14 cellular contexts compared by ENCODE assay signal in genomic region chr15:66679657-66680108, GRCh38. TPM values are rescaled to one million over a fixed set of nuclear protein-coding genes. Genes with fewer than 3 reads are reported as not detected.
DNase-seq lines count a peak whose midpoint lies in the region; ATAC-seq and TF ChIP-seq lines count a peak whose summit lies in the region.
"Had no signal": no experiment of that assay in that cellular context is flagged by ENCODE, and none has a peak within 500 bp of the region (broad histone marks: within the 10 kb centered on the region; RNA-seq: fewer than 3 reads in every experiment).

No MANE protein-coding gene starts in this region.

- H3K27me3 Mint-ChIP-seq in glutamatergic neuron (ENCODE audit: unreplicated experiment), result peaks cover 10% of the 10 kb centered on the region

- H2AFZ ChIP-seq in mesenchymal stem cell (ENCODE audit: low read depth, low read length), result peak overlapping the region; percentile 65

- H3K9ac ChIP-seq in NT2/D1 (ENCODE audit: insufficient read length, low read depth) (peak overlapping the region; percentile 53), mesenchymal stem cell (ENCODE audit: low read length) (no peak overlapping the region)

- peak overlapping the region; percentile 89 for H4K8ac ChIP-seq in mesenchymal stem cell (ENCODE audit: low read length)

- H2BK15ac ChIP-seq in mesenchymal stem cell (ENCODE audit: low read depth, poor library complexity, severe bottlenecking), result peak overlapping the region; percentile 93

- H3K14ac ChIP-seq in mesenchymal stem cell (ENCODE audit: low read length in 2 of 2), result peak overlapping the region in 1 of 2 experiments; percentile 81

- peak overlapping the region; percentile 92 to 99 for H3K18ac ChIP-seq in mesenchymal stem cell (ENCODE audit: low read depth in 1 of 2, low read length in 2 of 2)

- H3K9me3 Mint-ChIP-seq in glutamatergic neuron (ENCODE audit: unreplicated experiment), result peaks cover 7% of the 10 kb centered on the region

- DNase-seq in BE2C (peak; percentile 95), NT2/D1 (ENCODE audit: low read depth, low spot score) (peak; percentile 59), glutamatergic neuron (peak; percentile 34), mesenchymal stem cell (peak; percentile 82), GM10266 (ENCODE audit: extremely low spot score) (no peak)
- DNase-seq: activated CD4-positive, CD25-positive, alpha-beta regulatory T cell treated with anti-CD3 and anti-CD28 coated beads, Interleukin-2, amount 50 U/mL, for 72 hours; activated T-cell treated with anti-CD3 and anti-CD28 coated beads, Interleukin-2, amount 50 U/mL, for 1 hour; NCI-H345; SIG-M5; thyroid gland had no signal

- H3K36me3 Mint-ChIP-seq in glutamatergic neuron (ENCODE audit: unreplicated experiment), result peaks cover 16% of the 10 kb centered on the region

- H3K9me3 ChIP-seq in BE2C (no peaks in the 10 kb centered on the region), NT2/D1 (ENCODE audit: insufficient read depth, low read length) (0 out of 2 replicates have a peak, but pooled peaks cover 14% of the 10 kb centered on the region), mesenchymal stem cell (ENCODE audit: control insufficient read depth, low read length) (peaks cover 14% of the 10 kb centered on the region)
- H3K9me3 ChIP-seq: ascending aorta, thyroid gland had no signal

- H3K4me2 ChIP-seq in mesenchymal stem cell (ENCODE audit: low read length, poor library complexity, severe bottlenecking), result no peak overlapping the region

- H2AK5ac ChIP-seq in mesenchymal stem cell (ENCODE audit: low read length, severe bottlenecking), result no peak overlapping the region

- H3K27me3 ChIP-seq in BE2C, result no peaks in the 10 kb centered on the region
- no peaks in the 10 kb centered on the region for H3K27me3 ChIP-seq in NT2/D1 (ENCODE audit: insufficient read depth, insufficient read length)
- no peaks in the 10 kb centered on the region for H3K27me3 ChIP-seq in mesenchymal stem cell (ENCODE audit: control insufficient read depth in 1 of 2, insufficient read depth in 1 of 2, low read length in 2 of 2)
- H3K27me3 ChIP-seq: ascending aorta, thyroid gland had no signal

- H3K4me1 ChIP-seq in BE2C, result peaks cover 32% of the 10 kb centered on the region
- peaks cover 19% of the 10 kb centered on the region for H3K4me1 ChIP-seq in NT2/D1 (ENCODE audit: insufficient read depth, insufficient read length)
- H3K4me1 ChIP-seq in mesenchymal stem cell (ENCODE audit: control insufficient read depth, insufficient read depth, low read depth, low read length), result peaks cover 5% of the 10 kb centered on the region
- H3K4me1 ChIP-seq: ascending aorta had no signal

- H3K36me3 ChIP-seq in BE2C (peaks cover 18% of the 10 kb centered on the region), NT2/D1 (ENCODE audit: insufficient read depth, insufficient read length, low read length) (no peaks in the 10 kb centered on the region), mesenchymal stem cell (ENCODE audit: control insufficient read depth in 1 of 2, insufficient read depth in 2 of 2, low read depth in 1 of 2, low read length in 2 of 2) (no peaks in the 10 kb centered on the region)
- H3K36me3 ChIP-seq: ascending aorta, thyroid gland had no signal

- H3K27ac Mint-ChIP-seq in glutamatergic neuron (ENCODE audit: unreplicated experiment), result no peak overlapping the region

- WGBS in mesenchymal stem cell, result 20% methylated on average over 10 of the region's 10 CpGs

- peak overlapping the region; percentile 93 for H4K91ac ChIP-seq in mesenchymal stem cell (ENCODE audit: low read length)

- H3K79me1 ChIP-seq in mesenchymal stem cell (replicated peaks; ENCODE audit: low read length, poor library complexity, severe bottlenecking), result no peaks in the 10 kb centered on the region

- peaks cover 9% of the 10 kb centered on the region for H3K4me1 Mint-ChIP-seq in glutamatergic neuron (ENCODE audit: low read depth, unreplicated experiment)

- H3K4ac ChIP-seq in mesenchymal stem cell (ENCODE audit: low read depth in 1 of 2, low read length in 2 of 2), result peak overlapping the region; percentile 88 to 94

- H3K4me3 Mint-ChIP-seq in glutamatergic neuron (ENCODE audit: unreplicated experiment), result no peak overlapping the region

- H3K23ac ChIP-seq in mesenchymal stem cell (ENCODE audit: low read length in 2 of 2), result no peak overlapping the region

- no peak overlapping the region for H3K4me3 ChIP-seq in BE2C (ENCODE audit: low read depth, low read length)
- no peak overlapping the region for H3K4me3 ChIP-seq in NT2/D1 (ENCODE audit: insufficient read length, low read depth)
- H3K4me3 ChIP-seq in mesenchymal stem cell (ENCODE audit: insufficient read depth in 1 of 2, low read depth in 1 of 2, low read length in 2 of 2), result no peak overlapping the region
- H3K4me3 ChIP-seq: ascending aorta, thyroid gland had no signal

- peak overlapping the region; percentile 38 for H2BK120ac ChIP-seq in mesenchymal stem cell (ENCODE audit: low read depth, low read length)

- no peak overlapping the region for H3K27ac ChIP-seq in mesenchymal stem cell (ENCODE audit: low read length, poor library complexity, severe bottlenecking)
- H3K27ac ChIP-seq: ascending aorta, thyroid gland had no signal

- ATAC-seq in HG03095 (IDR thresholded peaks at IDR 0.05; ENCODE audit: unreplicated experiment) (no peak), GM18498 (IDR thresholded peaks at IDR 0.05; ENCODE audit: unreplicated experiment) (no peak), GM21723 (IDR thresholded peaks at IDR 0.05; ENCODE audit: unreplicated experiment) (no peak)

- peak overlapping the region; percentile 49 to 85 for H2BK12ac ChIP-seq in mesenchymal stem cell (ENCODE audit: low read length in 2 of 2)

- no peak overlapping the region for H2BK5ac ChIP-seq in mesenchymal stem cell (ENCODE audit: low read depth, low read length, poor library complexity, severe bottlenecking)

- TF ChIP-seq CTCF in BE2C (IDR thresholded peaks at IDR 0.05; ENCODE audit: low read depth, low read length) (0 out of 2 replicates have a peak, but pooled peaks have one; percentile 8), glutamatergic neuron (IDR thresholded peaks at IDR 0.05; ENCODE audit: partially characterized antibody, unreplicated experiment) (no peak), GM10266 (IDR thresholded peaks at IDR 0.05; ENCODE audit: control insufficient read depth, insufficient read depth, low read depth, missing control alignments) (no peak)

RNA-seq across cellular contexts. Expression of gene SMAD6, which starts 22.4 kb away (rescaled TPM):
- 52.5 TPM for polyA plus RNA-seq in BE2C (2012; ENCODE audit: insufficient read depth, insufficient read length, low read depth)
- total RNA-seq in glutamatergic neuron (ENCODE audit: unreplicated experiment), result 0.83 TPM
- 5.5 TPM for polyA plus RNA-seq in mesenchymal stem cell (2013, experiment 1 of 2)
- 5.6 TPM for polyA plus RNA-seq in mesenchymal stem cell (2013, experiment 2 of 2)
